In genomic region chr4:73011629-73011985, GRCh38 we compare ENCODE assay signal across 34 cellular contexts.
"Had no signal": no experiment of that assay in that cellular context is flagged by ENCODE, and none has a peak within 500 bp of the region (broad histone marks: within the 10 kb centered on the region; RNA-seq: fewer than 3 reads in every experiment).

No MANE protein-coding gene starts in this region.

- H3K4me1 Mint-ChIP-seq: activated T-helper 17 cell treated with anti-CD3 and anti-CD28 coated beads, Interleukin-2, amount 50 U/mL, for 72 hours; central memory CD8-positive, alpha-beta T cell; T-helper 17 cell had no signal

- H3K27ac ChIP-seq: brain microvascular endothelial cell, esophagus muscularis mucosa, foreskin keratinocyte, gastrocnemius medialis, heart left ventricle, WERI-Rb-1 had no signal

- H3K4me1 ChIP-seq: foreskin keratinocyte, gastrocnemius medialis, heart left ventricle had no signal

- H3K27me3 ChIP-seq: brain microvascular endothelial cell, esophagus muscularis mucosa, foreskin keratinocyte, gastrocnemius medialis, heart left ventricle had no signal

- H3K9me3 Mint-ChIP-seq: activated T-helper 17 cell treated with anti-CD3 and anti-CD28 coated beads, Interleukin-2, amount 50 U/mL, for 72 hours had no signal

- FAIRE-seq: astrocyte, bronchial epithelial cell, colon had no signal

- H3K9me3 ChIP-seq: gastrocnemius medialis, heart left ventricle had no signal

- H3K4me3 ChIP-seq: esophagus muscularis mucosa, gastrocnemius medialis, heart left ventricle had no signal

- DNase-seq: activated B cell treated with CpG ODN at 0.5 μM for 24 hours; activated CD4-positive, alpha-beta T cell treated with anti-CD3 and anti-CD28 coated beads for 48 hours; activated CD4-positive, alpha-beta T cell treated with anti-CD3 and anti-CD28 coated beads, Interleukin-2, amount 50 U/mL, for 1 hour; activated CD4-positive, alpha-beta T cell treated with anti-CD3 and anti-CD28 coated beads, Interleukin-2, amount 50 U/mL, for 48 hours; activated CD8-positive, alpha-beta memory T cell treated with anti-CD3 and anti-CD28 coated beads for 24 hours; activated CD8-positive, alpha-beta T cell treated with anti-CD3 and anti-CD28 coated beads for 36 hours; activated effector memory CD4-positive, alpha-beta T cell treated with Interleukin-2 at 50 U/mL for 16 hours; activated gamma-delta T cell treated with Interleukin-2 at 50 U/mL for 16 hours; activated naive CD4-positive, alpha-beta T cell treated with anti-CD3 and anti-CD28 coated beads, Interleukin-2, amount 50 U/mL, for 16 hours; activated naive CD4-positive, alpha-beta T cell treated with Interleukin-2 at 50 U/mL for 16 hours; activated T-cell treated with anti-CD3 and anti-CD28 coated beads, Interleukin-2, amount 50 U/mL, for 4 hours; brain microvascular endothelial cell; cortex of kidney; dermis blood vessel endothelial cell; effector CD4-positive, alpha-beta T cell; effector memory CD8-positive, alpha-beta T cell; erythroblast; foreskin keratinocyte; gastrocnemius medialis; glutamatergic neuron; heart left ventricle; T-helper 1 cell; T-helper 17 cell; T1000; WERI-Rb-1 had no signal

- H3K36me3 ChIP-seq: brain microvascular endothelial cell, esophagus muscularis mucosa, gastrocnemius medialis, heart left ventricle, WERI-Rb-1 had no signal

- H3K27ac Mint-ChIP-seq: activated B cell treated with CpG ODN at 0.5 μM for 24 hours; activated CD8-positive, alpha-beta T cell treated with anti-CD3 and anti-CD28 coated beads for 36 hours; activated naive CD8-positive, alpha-beta T cell; activated T-helper 17 cell treated with anti-CD3 and anti-CD28 coated beads, Interleukin-2, amount 50 U/mL, for 72 hours; effector memory CD8-positive, alpha-beta T cell; T-helper 17 cell; T-helper 2 cell treated with Interferon-gamma antibody and Interleukin-4, amounts not matched to agents 5 μg/mL and 100 μg/mL, for 36 hours had no signal

- H3K4me3 Mint-ChIP-seq: activated B cell treated with CpG ODN at 0.5 μM for 24 hours; activated CD8-positive, alpha-beta T cell treated with anti-CD3 and anti-CD28 coated beads for 36 hours; activated naive CD8-positive, alpha-beta T cell; activated T-cell treated with anti-CD3 and anti-CD28 coated beads, Interleukin-2, amount 50 U/mL, for 4 hours; activated T-helper 17 cell treated with anti-CD3 and anti-CD28 coated beads, Interleukin-2, amount 50 U/mL, for 72 hours; central memory CD8-positive, alpha-beta T cell; effector memory CD8-positive, alpha-beta T cell; T-helper 17 cell; T-helper 2 cell treated with Interferon-gamma antibody and Interleukin-4, amounts not matched to agents 5 μg/mL and 100 μg/mL, for 36 hours had no signal

- ATAC-seq: activated CD4-positive, CD25-positive, alpha-beta regulatory T cell treated with anti-CD3 and anti-CD28 coated beads, Interleukin-2, amount 50 U/mL, for 24 hours; activated CD8-positive, alpha-beta T cell treated with anti-CD3 and anti-CD28 coated beads for 36 hours; activated T-cell treated with anti-CD3 and anti-CD28 coated beads, Interleukin-2, amount 50 U/mL, for 4 hours; activated T-helper 17 cell treated with anti-CD3 and anti-CD28 coated beads, Interleukin-2, amount 50 U/mL, for 72 hours; effector memory CD8-positive, alpha-beta T cell; foreskin keratinocyte; gastrocnemius medialis; T-helper 17 cell had no signal
